1 cellular context compared by ENCODE assay signal in the genomic region with DNA sequence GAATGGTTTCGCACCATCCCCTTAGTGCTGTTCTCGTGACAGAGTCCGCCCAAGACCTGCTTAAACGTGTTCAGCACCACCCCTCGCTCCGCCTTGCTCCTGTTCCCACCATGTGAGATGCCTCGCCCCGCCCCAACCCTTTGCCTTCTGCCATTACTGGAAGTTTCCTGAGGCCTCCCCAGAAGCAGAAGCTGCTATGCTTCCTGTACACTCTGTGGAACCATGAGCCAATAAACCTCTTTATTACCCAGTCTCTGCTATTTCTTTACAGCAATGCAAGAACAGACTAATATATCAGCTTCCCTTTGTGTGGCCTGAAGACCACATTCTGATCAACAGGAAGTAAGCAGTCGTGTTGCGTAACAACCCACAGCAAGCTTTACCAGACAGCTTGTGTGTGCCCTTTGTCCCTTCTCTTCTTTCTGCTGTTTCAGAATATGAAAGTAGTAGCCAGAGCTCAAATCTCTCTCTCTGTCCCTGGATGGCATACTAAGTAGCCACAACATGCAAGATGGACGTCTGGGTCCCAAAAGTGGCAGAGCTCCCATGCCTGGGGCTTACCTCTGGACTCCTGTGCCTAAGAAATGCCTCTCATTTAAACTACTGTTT.
A peak's percentile ranks its signal among the peaks of the same experiment; 100 is the strongest.
TF ChIP-seq lines count a peak whose summit lies in the region.

No MANE protein-coding gene starts in this region.

TF ChIP-seq in HepG2, 621 proteins besides CTCF, POLR2A, EP300 and RAD21 (continued from another document and continues in another):
- TF ChIP-seq RXRB (CRISPR knock-in tag; IDR thresholded peaks at IDR 0.05; ENCODE audit: borderline replicate concordance) (peak; percentile 87), MIER3 (CRISPR knock-in tag; IDR thresholded peaks at IDR 0.05; ENCODE audit: borderline replicate concordance) (no peak), ZNF713 (CRISPR knock-in tag; IDR thresholded peaks at IDR 0.05) (no peak), MATR3 (CRISPR knock-in tag; IDR thresholded peaks at IDR 0.05) (no peak), MTA3 (CRISPR knock-in tag; IDR thresholded peaks at IDR 0.05) (no peak), ZNF710 (CRISPR knock-in tag; IDR thresholded peaks at IDR 0.05; ENCODE audit: borderline replicate concordance) (peak; percentile 65; the same call in 1 of the 2 replicates), RFX1 (IDR thresholded peaks at IDR 0.05) (no peak), KLF11 (CRISPR knock-in tag; IDR thresholded peaks at IDR 0.05) (no peak), TP53 (CRISPR knock-in tag; conservative IDR thresholded peaks at IDR 0.05) (no peak), ZNF615 (CRISPR knock-in tag; IDR thresholded peaks at IDR 0.05; ENCODE audit: borderline replicate concordance) (no peak), HHEX (CRISPR knock-in tag; IDR thresholded peaks at IDR 0.05) (no peak), WIZ (CRISPR knock-in tag; IDR thresholded peaks at IDR 0.05) (no peak), ZNF773 (CRISPR knock-in tag; IDR thresholded peaks at IDR 0.05; ENCODE audit: borderline replicate concordance) (no peak), TRIM24 (CRISPR knock-in tag; IDR thresholded peaks at IDR 0.05) (peak; percentile 92; the same call in 1 of the 2 replicates), HDAC6 (IDR thresholded peaks at IDR 0.05; ENCODE audit: low read depth, low read length) (no peak), ARNT (IDR thresholded peaks at IDR 0.05) (no peak), REPIN1 (CRISPR knock-in tag; IDR thresholded peaks at IDR 0.05; ENCODE audit: borderline replicate concordance, low read depth) (0 out of 2 replicates have a peak, but pooled peaks have one; percentile 36), ZFP90 (CRISPR knock-in tag; IDR thresholded peaks at IDR 0.05; ENCODE audit: borderline replicate concordance) (no peak), ZNF850 (CRISPR knock-in tag; conservative IDR thresholded peaks at IDR 0.05) (no peak), RAD51 (IDR thresholded peaks at IDR 0.05; ENCODE audit: borderline replicate concordance) (no peak), GLI4 (CRISPR knock-in tag; IDR thresholded peaks at IDR 0.05; ENCODE audit: borderline replicate concordance) (no peak), ZNF451 (CRISPR knock-in tag; IDR thresholded peaks at IDR 0.05) (no peak), ZNF256 (CRISPR knock-in tag; conservative IDR thresholded peaks at IDR 0.05) (no peak), ZNF431 (CRISPR knock-in tag; IDR thresholded peaks at IDR 0.05; ENCODE audit: borderline replicate concordance, low read depth) (no peak), RFX5 (IDR thresholded peaks at IDR 0.05; ENCODE audit: low read depth, low read length) (no peak), ZFX (CRISPR knock-in tag; IDR thresholded peaks at IDR 0.05; ENCODE audit: low read depth) (peak; percentile 31; the same call in 1 of the 2 replicates), TAF1 (CRISPR knock-in tag; IDR thresholded peaks at IDR 0.05) (no peak), NFE2L2 (IDR thresholded peaks at IDR 0.05; ENCODE audit: low read length) (no peak), FOSL2 (CRISPR knock-in tag; IDR thresholded peaks at IDR 0.05) (peak; percentile 52), REL (CRISPR knock-in tag; conservative IDR thresholded peaks at IDR 0.05) (no peak), ZNF607 (CRISPR knock-in tag; IDR thresholded peaks at IDR 0.05; ENCODE audit: borderline replicate concordance) (0 out of 2 replicates have a peak, but pooled peaks have one; percentile 37), FOXK2 (IDR thresholded peaks at IDR 0.05) (no peak), MBNL3 (CRISPR knock-in tag; conservative IDR thresholded peaks at IDR 0.05) (no peak), MAZ (IDR thresholded peaks at IDR 0.05; ENCODE audit: borderline replicate concordance, low read depth, low read length) (no peak), MAZ (CRISPR knock-in tag; IDR thresholded peaks at IDR 0.05; ENCODE audit: low read depth) (peak; percentile 63; the same call in 1 of the 2 replicates), PLSCR1 (CRISPR knock-in tag; IDR thresholded peaks at IDR 0.05; ENCODE audit: borderline replicate concordance) (no peak), GABPB1 (CRISPR knock-in tag; IDR thresholded peaks at IDR 0.05) (peak; percentile 83), ZNF382 (CRISPR knock-in tag; IDR thresholded peaks at IDR 0.05; ENCODE audit: borderline replicate concordance) (no peak)
- TF ChIP-seq, protein P1, sequence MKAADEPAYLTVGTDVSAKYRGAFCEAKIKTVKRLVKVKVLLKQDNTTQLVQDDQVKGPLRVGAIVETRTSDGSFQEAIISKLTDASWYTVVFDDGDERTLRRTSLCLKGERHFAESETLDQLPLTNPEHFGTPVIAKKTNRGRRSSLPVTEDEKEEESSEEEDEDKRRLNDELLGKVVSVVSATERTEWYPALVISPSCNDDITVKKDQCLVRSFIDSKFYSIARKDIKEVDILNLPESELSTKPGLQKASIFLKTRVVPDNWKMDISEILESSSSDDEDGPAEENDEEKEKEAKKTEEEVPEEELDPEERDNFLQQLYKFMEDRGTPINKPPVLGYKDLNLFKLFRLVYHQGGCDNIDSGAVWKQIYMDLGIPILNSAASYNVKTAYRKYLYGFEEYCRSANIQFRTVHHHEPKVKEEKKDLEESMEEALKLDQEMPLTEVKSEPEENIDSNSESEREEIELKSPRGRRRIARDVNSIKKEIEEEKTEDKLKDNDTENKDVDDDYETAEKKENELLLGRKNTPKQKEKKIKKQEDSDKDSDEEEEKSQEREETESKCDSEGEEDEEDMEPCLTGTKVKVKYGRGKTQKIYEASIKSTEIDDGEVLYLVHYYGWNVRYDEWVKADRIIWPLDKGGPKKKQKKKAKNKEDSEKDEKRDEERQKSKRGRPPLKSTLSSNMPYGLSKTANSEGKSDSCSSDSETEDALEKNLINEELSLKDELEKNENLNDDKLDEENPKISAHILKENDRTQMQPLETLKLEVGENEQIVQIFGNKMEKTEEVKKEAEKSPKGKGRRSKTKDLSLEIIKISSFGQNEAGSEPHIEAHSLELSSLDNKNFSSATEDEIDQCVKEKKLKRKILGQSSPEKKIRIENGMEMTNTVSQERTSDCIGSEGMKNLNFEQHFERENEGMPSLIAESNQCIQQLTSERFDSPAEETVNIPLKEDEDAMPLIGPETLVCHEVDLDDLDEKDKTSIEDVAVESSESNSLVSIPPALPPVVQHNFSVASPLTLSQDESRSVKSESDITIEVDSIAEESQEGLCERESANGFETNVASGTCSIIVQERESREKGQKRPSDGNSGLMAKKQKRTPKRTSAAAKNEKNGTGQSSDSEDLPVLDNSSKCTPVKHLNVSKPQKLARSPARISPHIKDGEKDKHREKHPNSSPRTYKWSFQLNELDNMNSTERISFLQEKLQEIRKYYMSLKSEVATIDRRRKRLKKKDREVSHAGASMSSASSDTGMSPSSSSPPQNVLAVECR (CRISPR knock-in tag; IDR thresholded peaks at IDR 0.05; ENCODE audit: borderline replicate concordance): no peak
- TF ChIP-seq, protein P2, sequence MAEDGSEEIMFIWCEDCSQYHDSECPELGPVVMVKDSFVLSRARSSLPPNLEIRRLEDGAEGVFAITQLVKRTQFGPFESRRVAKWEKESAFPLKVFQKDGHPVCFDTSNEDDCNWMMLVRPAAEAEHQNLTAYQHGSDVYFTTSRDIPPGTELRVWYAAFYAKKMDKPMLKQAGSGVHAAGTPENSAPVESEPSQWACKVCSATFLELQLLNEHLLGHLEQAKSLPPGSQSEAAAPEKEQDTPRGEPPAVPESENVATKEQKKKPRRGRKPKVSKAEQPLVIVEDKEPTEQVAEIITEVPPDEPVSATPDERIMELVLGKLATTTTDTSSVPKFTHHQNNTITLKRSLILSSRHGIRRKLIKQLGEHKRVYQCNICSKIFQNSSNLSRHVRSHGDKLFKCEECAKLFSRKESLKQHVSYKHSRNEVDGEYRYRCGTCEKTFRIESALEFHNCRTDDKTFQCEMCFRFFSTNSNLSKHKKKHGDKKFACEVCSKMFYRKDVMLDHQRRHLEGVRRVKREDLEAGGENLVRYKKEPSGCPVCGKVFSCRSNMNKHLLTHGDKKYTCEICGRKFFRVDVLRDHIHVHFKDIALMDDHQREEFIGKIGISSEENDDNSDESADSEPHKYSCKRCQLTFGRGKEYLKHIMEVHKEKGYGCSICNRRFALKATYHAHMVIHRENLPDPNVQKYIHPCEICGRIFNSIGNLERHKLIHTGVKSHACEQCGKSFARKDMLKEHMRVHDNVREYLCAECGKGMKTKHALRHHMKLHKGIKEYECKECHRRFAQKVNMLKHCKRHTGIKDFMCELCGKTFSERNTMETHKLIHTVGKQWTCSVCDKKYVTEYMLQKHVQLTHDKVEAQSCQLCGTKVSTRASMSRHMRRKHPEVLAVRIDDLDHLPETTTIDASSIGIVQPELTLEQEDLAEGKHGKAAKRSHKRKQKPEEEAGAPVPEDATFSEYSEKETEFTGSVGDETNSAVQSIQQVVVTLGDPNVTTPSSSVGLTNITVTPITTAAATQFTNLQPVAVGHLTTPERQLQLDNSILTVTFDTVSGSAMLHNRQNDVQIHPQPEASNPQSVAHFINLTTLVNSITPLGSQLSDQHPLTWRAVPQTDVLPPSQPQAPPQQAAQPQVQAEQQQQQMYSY (CRISPR knock-in tag; IDR thresholded peaks at IDR 0.05): no peak
- TF ChIP-seq, protein P3, sequence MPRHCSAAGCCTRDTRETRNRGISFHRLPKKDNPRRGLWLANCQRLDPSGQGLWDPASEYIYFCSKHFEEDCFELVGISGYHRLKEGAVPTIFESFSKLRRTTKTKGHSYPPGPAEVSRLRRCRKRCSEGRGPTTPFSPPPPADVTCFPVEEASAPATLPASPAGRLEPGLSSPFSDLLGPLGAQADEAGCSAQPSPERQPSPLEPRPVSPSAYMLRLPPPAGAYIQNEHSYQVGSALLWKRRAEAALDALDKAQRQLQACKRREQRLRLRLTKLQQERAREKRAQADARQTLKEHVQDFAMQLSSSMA (CRISPR knock-in tag; IDR thresholded peaks at IDR 0.05): no peak
- TF ChIP-seq, protein P4, sequence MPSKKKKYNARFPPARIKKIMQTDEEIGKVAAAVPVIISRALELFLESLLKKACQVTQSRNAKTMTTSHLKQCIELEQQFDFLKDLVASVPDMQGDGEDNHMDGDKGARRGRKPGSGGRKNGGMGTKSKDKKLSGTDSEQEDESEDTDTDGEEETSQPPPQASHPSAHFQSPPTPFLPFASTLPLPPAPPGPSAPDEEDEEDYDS (CRISPR knock-in tag; IDR thresholded peaks at IDR 0.05): peak; percentile 56; the same call in 1 of the 2 replicates
- TF ChIP-seq, protein P5, sequence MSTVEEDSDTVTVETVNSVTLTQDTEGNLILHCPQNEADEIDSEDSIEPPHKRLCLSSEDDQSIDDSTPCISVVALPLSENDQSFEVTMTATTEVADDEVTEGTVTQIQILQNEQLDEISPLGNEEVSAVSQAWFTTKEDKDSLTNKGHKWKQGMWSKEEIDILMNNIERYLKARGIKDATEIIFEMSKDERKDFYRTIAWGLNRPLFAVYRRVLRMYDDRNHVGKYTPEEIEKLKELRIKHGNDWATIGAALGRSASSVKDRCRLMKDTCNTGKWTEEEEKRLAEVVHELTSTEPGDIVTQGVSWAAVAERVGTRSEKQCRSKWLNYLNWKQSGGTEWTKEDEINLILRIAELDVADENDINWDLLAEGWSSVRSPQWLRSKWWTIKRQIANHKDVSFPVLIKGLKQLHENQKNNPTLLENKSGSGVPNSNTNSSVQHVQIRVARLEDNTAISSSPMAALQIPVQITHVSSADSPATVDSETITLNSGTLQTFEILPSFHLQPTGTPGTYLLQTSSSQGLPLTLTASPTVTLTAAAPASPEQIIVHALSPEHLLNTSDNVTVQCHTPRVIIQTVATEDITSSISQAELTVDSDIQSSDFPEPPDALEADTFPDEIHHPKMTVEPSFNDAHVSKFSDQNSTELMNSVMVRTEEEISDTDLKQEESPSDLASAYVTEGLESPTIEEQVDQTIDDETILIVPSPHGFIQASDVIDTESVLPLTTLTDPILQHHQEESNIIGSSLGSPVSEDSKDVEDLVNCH (CRISPR knock-in tag; IDR thresholded peaks at IDR 0.05): no peak
